8 cellular contexts compared by ENCODE assay signal in genomic region chr7:127390817-127391590, GRCh38. TPM values are rescaled to one million over a fixed set of nuclear protein-coding genes. Genes with fewer than 3 reads are reported as not detected.
DNase-seq lines count a peak whose midpoint lies in the region; ATAC-seq, FAIRE-seq and TF ChIP-seq lines count a peak whose summit lies in the region.

No MANE protein-coding gene starts in this region.

- peak overlapping the region; percentile 85 for H3K27ac ChIP-seq in Panc1 (ENCODE audit: low read length)
- peak overlapping the region; percentile 93 to 98 (median 97) for H3K27ac ChIP-seq in esophagus muscularis mucosa (replicated peaks in 1 of 4)
- no peak overlapping the region for H3K27ac ChIP-seq in parathyroid adenoma

- H3K4me3 ChIP-seq in Panc1 (ENCODE audit: low read depth in 2 of 2, low read length in 2 of 2) (peak overlapping the region; percentile 86 to 94), esophagus muscularis mucosa (peak overlapping the region; percentile 88 to 97 (median 94)), parathyroid adenoma (ENCODE audit: low read depth, low read length) (peak overlapping the region; percentile 93)

- TF ChIP-seq CTCF in Panc1 (IDR thresholded peaks at IDR 0.05): no peak
- no peak for TF ChIP-seq CTCF in esophagus muscularis mucosa (IDR thresholded peaks at IDR 0.05)
- no peak for TF ChIP-seq CTCF in parathyroid adenoma (IDR thresholded peaks at IDR 0.05)

- in situ Hi-C loops in Panc1 (cut with HindIII; ENCODE audit: low pct_unique_long_range_greater_than_20kb, low sequenced_read_pairs): no loop called here

- TSS peak; percentile 63 for BruUV-seq in Panc1 (replicated peaks; lab: Mats Ljungman, UMichigan)

- no peak for DNase-seq in Panc1 (ENCODE audit: low read depth, low spot score)
- no peak for DNase-seq in esophagus muscularis mucosa (ENCODE audit: extremely low spot score)
- DNase-seq in AML-193 (lab: John Stamatoyannopoulos, UW): no peak
- no peak for DNase-seq in NCI-H345 (lab: John Stamatoyannopoulos, UW)
- no peak for DNase-seq in amniotic stem cell (lab: John Stamatoyannopoulos, UW)

- H2AFZ ChIP-seq in parathyroid adenoma: peak overlapping the region; percentile 82

- TF ChIP-seq POLR2A in esophagus muscularis mucosa (IDR thresholded peaks at IDR 0.05; ENCODE audit: low read depth): no peak

- peaks cover 40% of the 10 kb centered on the region for H3K36me3 ChIP-seq in Panc1 (ENCODE audit: control insufficient read depth, insufficient read depth, low read length)
- peaks cover 0 to 31% (median 6%) of the 10 kb centered on the region in 4 donors for H3K36me3 ChIP-seq in esophagus muscularis mucosa
- no peaks in the 10 kb centered on the region for H3K36me3 ChIP-seq in parathyroid adenoma (ENCODE audit: control insufficient read depth, insufficient read depth, low read length)

- TF ChIP-seq EP300 in esophagus muscularis mucosa (IDR thresholded peaks at IDR 0.05): no peak

- H3K9me3 ChIP-seq in Panc1 (ENCODE audit: control insufficient read depth, insufficient read depth, low read depth, low read length) (no peaks in the 10 kb centered on the region), esophagus muscularis mucosa (no peaks in the 10 kb centered on the region), parathyroid adenoma (ENCODE audit: control insufficient read depth, low read length) (no peaks in the 10 kb centered on the region)

- intact Hi-C loops in Panc1 (cut with micrococcal nuclease; ENCODE audit: unreplicated experiment) (no loop called here), esophagus muscularis mucosa (cut with DNase I) (no loop called here)

- H3K27me3 ChIP-seq in Panc1 (ENCODE audit: control insufficient read depth, insufficient read depth, low read length): no peaks in the 10 kb centered on the region
- H3K27me3 ChIP-seq in esophagus muscularis mucosa: no peaks in the 10 kb centered on the region
- no peaks in the 10 kb centered on the region for H3K27me3 ChIP-seq in parathyroid adenoma (ENCODE audit: control insufficient read depth, insufficient read depth, low read length)

- POLR2A ChIA-PET in Panc1 (lab: Charles Lee): no interaction called here

- H3K4me1 ChIP-seq in Panc1 (ENCODE audit: control insufficient read depth, insufficient read depth, low read length) (peaks cover 16% of the 10 kb centered on the region), esophagus muscularis mucosa (peaks cover 17 to 61% (median 41%) of the 10 kb centered on the region in 4 donors), parathyroid adenoma (no peaks in the 10 kb centered on the region)

- WGBS in esophagus muscularis mucosa: 56% methylated on average over 9 of the region's 9 CpGs

- peaks cover 20% of the 10 kb centered on the region for H3K79me2 ChIP-seq in parathyroid adenoma

- FAIRE-seq in G401.6 (lab: Jason Lieb, UNC): peak; percentile 47

- CTCF ChIA-PET in Panc1 (lab: Charles Lee): no interaction called here

- H3K9ac ChIP-seq in parathyroid adenoma: no peak overlapping the region

- ATAC-seq in Panc1 (no peak), HG03196 (IDR thresholded peaks at IDR 0.05; ENCODE audit: unreplicated experiment) (no peak)

- peak overlapping the region; percentile 83 for H3K4me2 ChIP-seq in parathyroid adenoma (ENCODE audit: low read length)

RNA-seq across cellular contexts. Expression of gene ZNF800, which starts 1.5 kb away (rescaled TPM):
- 26.0 TPM for total RNA-seq in Panc1 (2021; ENCODE audit: unreplicated experiment)
- 7.0 TPM for polyA plus RNA-seq in Panc1 (2012; ENCODE audit: insufficient read length)
- total RNA-seq in esophagus muscularis mucosa: 10 to 100 TPM; 24.7 to 35.6 (median 27.9) TPM
